Comparison of ENCODE assay signal across 8 cellular contexts in genomic region chr1:585992-586391, GRCh38.
A peak's percentile ranks its signal among the peaks of the same experiment; 100 is the strongest.
DNase-seq lines count a peak whose midpoint lies in the region; ATAC-seq and TF ChIP-seq lines count a peak whose summit lies in the region.
"Not testable (repeated sequence)": the region's sequence is repeated elsewhere in the genome, so short reads cannot be mapped to it uniquely, and the experiment has no call there.

No MANE protein-coding gene starts in this region.

- POLR2A ChIA-PET in activated B cell treated with CpG ODN at 0.5 μM for 24 hours (lab: Charles Lee), result not testable (repeated sequence)

- H3K9me3 Mint-ChIP-seq in activated B cell treated with CpG ODN at 0.5 μM for 24 hours; activated T-cell treated with anti-CD3 and anti-CD28 coated beads, Interleukin-2, amount 50 U/mL, for 4 hours: not testable (repeated sequence)

- H3K4me1 Mint-ChIP-seq in activated B cell treated with CpG ODN at 0.5 μM for 24 hours; activated T-cell treated with anti-CD3 and anti-CD28 coated beads, Interleukin-2, amount 50 U/mL, for 4 hours (ENCODE audit: low read depth): not testable (repeated sequence)

- not testable (repeated sequence) for H3K9ac ChIP-seq in parathyroid adenoma

- H3K4me2 ChIP-seq in parathyroid adenoma (ENCODE audit: low read length), result not testable (repeated sequence)

- CTCF ChIA-PET in activated B cell treated with CpG ODN at 0.5 μM for 24 hours (lab: Charles Lee), result not testable (repeated sequence)

- not testable (repeated sequence) for H3K9me3 ChIP-seq in right cardiac atrium (ENCODE audit: control insufficient read depth, low read length); parathyroid adenoma (ENCODE audit: control insufficient read depth, low read length); aorta (ENCODE audit: control insufficient read depth, low read length)

- not testable (repeated sequence) for H3K27ac ChIP-seq in right cardiac atrium (ENCODE audit: low read length); parathyroid adenoma; aorta (ENCODE audit: low read depth in 1 of 2, low read length in 2 of 2)

- not testable (repeated sequence) for H2AFZ ChIP-seq in parathyroid adenoma

- H3K79me2 ChIP-seq in parathyroid adenoma, result not testable (repeated sequence)

- not testable (repeated sequence) for H3K4me1 ChIP-seq in right cardiac atrium (ENCODE audit: control insufficient read depth, insufficient read depth, low read length); parathyroid adenoma; aorta (ENCODE audit: control insufficient read depth in 1 of 2, insufficient read depth in 2 of 2, low read length in 2 of 2)

- H3K27me3 ChIP-seq in right cardiac atrium (ENCODE audit: control insufficient read depth, insufficient read depth); parathyroid adenoma (ENCODE audit: control insufficient read depth, insufficient read depth, low read length); aorta (ENCODE audit: control insufficient read depth in 1 of 2, insufficient read depth in 2 of 2, low read length in 1 of 2): not testable (repeated sequence)

- not testable (repeated sequence) for H3K27me3 Mint-ChIP-seq in activated B cell treated with CpG ODN at 0.5 μM for 24 hours; activated T-cell treated with anti-CD3 and anti-CD28 coated beads, Interleukin-2, amount 50 U/mL, for 4 hours (ENCODE audit: low read depth)

- intact Hi-C loops in activated B cell treated with CpG ODN at 0.5 μM for 24 hours (cut with micrococcal nuclease); right cardiac atrium (cut with DNase I); aorta (cut with DNase I): not testable (repeated sequence)

- H3K4me3 Mint-ChIP-seq in activated B cell treated with CpG ODN at 0.5 μM for 24 hours; activated T-cell treated with anti-CD3 and anti-CD28 coated beads, Interleukin-2, amount 50 U/mL, for 4 hours: not testable (repeated sequence)

- H3K4me3 ChIP-seq in cardiac fibroblast (replicated peaks in 1 of 2; ENCODE audit: low read depth in 2 of 2, low read length in 2 of 2); right cardiac atrium (ENCODE audit: low read length); parathyroid adenoma (ENCODE audit: low read depth, low read length); aorta (ENCODE audit: low read length in 2 of 2): not testable (repeated sequence)

- not testable (repeated sequence) for H3K36me3 ChIP-seq in parathyroid adenoma (ENCODE audit: control insufficient read depth, insufficient read depth, low read length); aorta (ENCODE audit: control insufficient read depth in 1 of 2, insufficient read depth in 2 of 2, low read length in 1 of 2)

- TF ChIP-seq CTCF in GM12874 (IDR thresholded peaks at IDR 0.05; ENCODE audit: insufficient read depth, low read depth, low read length) (peak; percentile 18; the same call in 1 of the 2 replicates), cardiac fibroblast (IDR thresholded peaks at IDR 0.05; ENCODE audit: low read depth, low read length) (peak; percentile 26), parathyroid adenoma (IDR thresholded peaks at IDR 0.05) (peak; percentile 54)
- not testable (repeated sequence) for TF ChIP-seq CTCF in activated B cell treated with CpG ODN at 0.5 μM for 24 hours (IDR thresholded peaks at IDR 0.05)

- not testable (repeated sequence) for ATAC-seq in activated B cell treated with CpG ODN at 0.5 μM for 24 hours (ENCODE audit: low read depth); activated T-cell treated with anti-CD3 and anti-CD28 coated beads, Interleukin-2, amount 50 U/mL, for 4 hours; right cardiac atrium; aorta (ENCODE audit: low FRiP score)

- H3K27ac Mint-ChIP-seq in activated B cell treated with CpG ODN at 0.5 μM for 24 hours, result not testable (repeated sequence)

- not testable (repeated sequence) for H3K36me3 Mint-ChIP-seq in activated B cell treated with CpG ODN at 0.5 μM for 24 hours (ENCODE audit: low read depth); activated T-cell treated with anti-CD3 and anti-CD28 coated beads, Interleukin-2, amount 50 U/mL, for 4 hours (ENCODE audit: insufficient read depth)

- 3% methylated on average over 6 of the region's 7 CpGs for WGBS in right cardiac atrium
- 4 to 7% methylated on average over 5 to 6 of the region's 7 CpGs for WGBS in aorta, 2 donors

- DNase-seq in activated B cell treated with CpG ODN at 0.5 μM for 24 hours (peak; percentile 47), right cardiac atrium (peak; percentile 79 to 85 (median 79)), aorta (peak; percentile 67 to 91)
- peak; percentile 44 for DNase-seq in activated T-cell treated with anti-CD3 and anti-CD28 coated beads, Interleukin-2, amount 50 U/mL, for 4 hours
- DNase-seq in cardiac fibroblast (ENCODE audit: low read depth in 2 of 2), result not testable (repeated sequence)
- DNase-seq in stimulated activated CD4-positive, alpha-beta T cell treated with anti-CD3 and anti-CD28 coated beads, TNF-alpha, amount 100 ng/mL, for 4 hours (ENCODE audit: low read depth in 3 of 3), result peak; percentile 29 to 46 (median 35)
